ENCODE assay signal across 21 cellular contexts in the genomic region with DNA sequence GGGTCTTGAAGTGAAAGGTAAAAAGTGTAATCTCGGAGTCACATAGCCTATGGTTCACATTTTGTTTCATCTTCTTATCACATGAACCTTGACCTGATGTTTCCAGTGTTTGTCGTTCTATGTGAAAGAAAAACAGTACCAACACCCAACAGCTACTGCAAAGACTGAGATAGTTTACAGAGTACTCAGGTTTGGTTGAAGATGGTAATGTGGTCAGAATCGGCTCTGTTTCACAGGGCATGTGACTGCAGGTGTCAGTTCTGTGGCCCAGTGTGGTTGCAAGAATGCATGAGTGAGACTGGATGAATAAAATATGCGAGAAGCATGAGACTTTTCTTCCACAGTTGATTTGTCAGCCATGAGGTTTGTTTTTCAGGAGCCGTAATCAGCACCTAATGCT.
DNase-seq lines count a peak whose midpoint lies in the region; ATAC-seq, FAIRE-seq and TF ChIP-seq lines count a peak whose summit lies in the region.
"Had no signal": no experiment of that assay in that cellular context is flagged by ENCODE, and none has a peak within 500 bp of the region (broad histone marks: within the 10 kb centered on the region; RNA-seq: fewer than 3 reads in every experiment).

No MANE protein-coding gene starts in this region.

- 33% methylated on average over 3 of the region's 5 CpGs for WGBS in HepG2 (ENCODE audit: low lambda C conversion rate)

- TF ChIP-seq RAD21 in HepG2 (CRISPR knock-in tag; IDR thresholded peaks at IDR 0.05): no peak

- TF ChIP-seq CTCF in HepG2 (CRISPR knock-in tag; IDR thresholded peaks at IDR 0.05): no peak
- TF ChIP-seq CTCF in PC-9 (conservative IDR thresholded peaks at IDR 0.05): no peak

- no peaks in the 10 kb centered on the region for H3K36me3 ChIP-seq in CD8-positive, alpha-beta memory T cell (ENCODE audit: insufficient read depth, low read length)
- H3K36me3 ChIP-seq in HepG2 (replicated peaks in 1 of 2; ENCODE audit: control insufficient read depth in 1 of 2, insufficient read depth in 2 of 2, low read length in 2 of 2) (no peaks in the 10 kb centered on the region), PC-9 (ENCODE audit: low read depth) (no peaks in the 10 kb centered on the region)
- H3K36me3 ChIP-seq: BE2C, HAP-1 had no signal

- in situ Hi-C loops in HepG2 (cut with HindIII; ENCODE audit: extremely low pct_ligation_motif_present, low pct_unique_long_range_greater_than_20kb): no loop called here

- H3K4me2 ChIP-seq in HepG2 (ENCODE audit: low read depth, low read length) (peak overlapping the region; percentile 37), PC-9 (no peak overlapping the region)

- no peaks in the 10 kb centered on the region for H3K9me2 ChIP-seq in PC-9 (ENCODE audit: insufficient read depth)

- CTCF ChIA-PET in CD8-positive, alpha-beta memory T cell (lab: Charles Lee): interaction anchor here (1.4 kb wide), 1 partner anchor 45 kb away, joined by 3 read pairs; no protein-coding TSS in a partner anchor
- CTCF ChIA-PET in HepG2 (lab: Yijun Ruan, JAX; ENCODE audit: low intra/inter-chr PET ratio, low total read pairs) (no interaction called here), PC-9 (lab: Charles Lee) (no interaction called here)

- no peak overlapping the region for H3K9ac ChIP-seq in HepG2 (ENCODE audit: insufficient read depth, low read depth, low read length)
- H3K9ac ChIP-seq: GM23248 had no signal

- no peak overlapping the region for H3K27ac ChIP-seq in CD8-positive, alpha-beta memory T cell (ENCODE audit: low read depth, low read length)
- H3K27ac ChIP-seq in HepG2 (ENCODE audit: extremely low read length, insufficient read depth, low read length) (no peak overlapping the region), PC-9 (no peak overlapping the region)
- H3K27ac ChIP-seq: GM23248, HL-60 had no signal

- H3K79me2 ChIP-seq in HepG2 (ENCODE audit: insufficient read depth, low read length) (no peaks in the 10 kb centered on the region), PC-9 (ENCODE audit: low read depth) (no peaks in the 10 kb centered on the region)

- ATAC-seq in central memory CD8-positive, alpha-beta T cell (replicated peaks; ENCODE audit: extremely low read depth, poor library complexity, severe bottlenecking): peak; percentile 98
- ATAC-seq in HepG2: peak; percentile 75

- peak; percentile 40 for FAIRE-seq in HepG2 (lab: Jason Lieb, UNC)
- FAIRE-seq: A204.1, GM12892, GM18507 had no signal

- peaks cover 0 to 52% (median 0%) of the 10 kb centered on the region in 3 donors for H3K4me1 Mint-ChIP-seq in CD8-positive, alpha-beta memory T cell
- H3K4me1 Mint-ChIP-seq in central memory CD8-positive, alpha-beta T cell: peaks cover 57% of the 10 kb centered on the region
- no peaks in the 10 kb centered on the region for H3K4me1 Mint-ChIP-seq in activated T-helper 2 cell treated with anti-CD3 and anti-CD28 coated beads, Interferon-gamma antibody, Interleukin-2, Interleukin-4, amounts not matched to agents 10 μg/mL and 5 μg/mL and 100 μg/mL, durations not matched to agents 14 hours and 24 hours and 36 hours (ENCODE audit: low read depth)
- H3K4me1 Mint-ChIP-seq: CD4-positive, CD25-positive, alpha-beta regulatory T cell had no signal

- H3K27me3 ChIP-seq in CD8-positive, alpha-beta memory T cell (ENCODE audit: insufficient read depth, low read length, poor library complexity, severe bottlenecking): no peaks in the 10 kb centered on the region
- H3K27me3 ChIP-seq in HepG2 (ENCODE audit: control insufficient read depth in 1 of 2, insufficient read depth in 2 of 2, low read length in 2 of 2): no peaks in the 10 kb centered on the region
- no peaks in the 10 kb centered on the region for H3K27me3 ChIP-seq in PC-9 (ENCODE audit: insufficient read depth, low read depth)
- H3K27me3 ChIP-seq: BE2C had no signal

- H4K20me1 ChIP-seq in HepG2 (ENCODE audit: insufficient read depth, low read length) (no peaks in the 10 kb centered on the region), PC-9 (ENCODE audit: insufficient read depth) (no peaks in the 10 kb centered on the region)

- no peaks in the 10 kb centered on the region for H3K27me3 Mint-ChIP-seq in CD8-positive, alpha-beta memory T cell
- no peaks in the 10 kb centered on the region for H3K27me3 Mint-ChIP-seq in central memory CD8-positive, alpha-beta T cell
- H3K27me3 Mint-ChIP-seq in activated T-helper 2 cell treated with anti-CD3 and anti-CD28 coated beads, Interferon-gamma antibody, Interleukin-2, Interleukin-4, amounts not matched to agents 10 μg/mL and 5 μg/mL and 100 μg/mL, durations not matched to agents 14 hours and 24 hours and 36 hours (ENCODE audit: low read depth): no peaks in the 10 kb centered on the region
- H3K27me3 Mint-ChIP-seq: CD4-positive, CD25-positive, alpha-beta regulatory T cell had no signal

- TF ChIP-seq POLR2A in HepG2 (IDR thresholded peaks at IDR 0.05; ENCODE audit: insufficient read depth in 1 of 2, low read depth in 2 of 2, low read length in 2 of 2): no peak

- POLR2A ChIA-PET in CD8-positive, alpha-beta memory T cell (lab: Charles Lee): no interaction called here
- POLR2A ChIA-PET in HepG2 (lab: Yijun Ruan, JAX) (no interaction called here), PC-9 (lab: Charles Lee; ENCODE audit: unreplicated experiment) (no interaction called here)

- H3K36me3 Mint-ChIP-seq in CD8-positive, alpha-beta memory T cell: no peaks in the 10 kb centered on the region
- peaks cover 4% of the 10 kb centered on the region for H3K36me3 Mint-ChIP-seq in central memory CD8-positive, alpha-beta T cell (ENCODE audit: insufficient read depth)
- no peaks in the 10 kb centered on the region for H3K36me3 Mint-ChIP-seq in activated T-helper 2 cell treated with anti-CD3 and anti-CD28 coated beads, Interferon-gamma antibody, Interleukin-2, Interleukin-4, amounts not matched to agents 10 μg/mL and 5 μg/mL and 100 μg/mL, durations not matched to agents 14 hours and 24 hours and 36 hours (ENCODE audit: low read depth)
- H3K36me3 Mint-ChIP-seq: CD4-positive, CD25-positive, alpha-beta regulatory T cell had no signal

- no peak overlapping the region for H2AFZ ChIP-seq in HepG2 (ENCODE audit: low read length)
- no peak overlapping the region for H2AFZ ChIP-seq in PC-9
- H2AFZ ChIP-seq: GM23248 had no signal

- intact Hi-C loops in HepG2 (cut with micrococcal nuclease; ENCODE audit: unreplicated experiment) (loop anchor here (5.0 kb wide), 2 partner anchors 33 to 73 kb away; no protein-coding TSS in a partner anchor), PC-9 (cut with micrococcal nuclease; ENCODE audit: unreplicated experiment) (no loop called here)
- intact Hi-C loops in activated T-helper 2 cell treated with anti-CD3 and anti-CD28 coated beads, Interferon-gamma antibody, Interleukin-2, Interleukin-4, amounts not matched to agents 10 μg/mL and 5 μg/mL and 100 μg/mL, durations not matched to agents 14 hours and 24 hours and 36 hours (cut with micrococcal nuclease): no loop called here

- no peaks in the 10 kb centered on the region for H3F3A ChIP-seq in PC-9 (ENCODE audit: insufficient read depth, low read depth)

- H3K27ac Mint-ChIP-seq in CD8-positive, alpha-beta memory T cell: peak overlapping the region in 2 of 8 donors; percentile 59 to 87
- peak overlapping the region; percentile 90 for H3K27ac Mint-ChIP-seq in central memory CD8-positive, alpha-beta T cell (ENCODE audit: low read depth)
- H3K27ac Mint-ChIP-seq in activated T-helper 2 cell treated with anti-CD3 and anti-CD28 coated beads, Interferon-gamma antibody, Interleukin-2, Interleukin-4, amounts not matched to agents 10 μg/mL and 5 μg/mL and 100 μg/mL, durations not matched to agents 14 hours and 24 hours and 36 hours: no peak overlapping the region

- DNase-seq in CD8-positive, alpha-beta memory T cell: peak in 3 of 5 donors; percentile 2 to 68 (median 22)
- peak in 1 of 2 donors; percentile 66 for DNase-seq in central memory CD8-positive, alpha-beta T cell (ENCODE audit: low spot score in 2 of 2)
- DNase-seq in HepG2 (ENCODE audit: low spot score): peak; percentile 30
- DNase-seq in stimulated activated CD8-positive, alpha-beta memory T cell treated with anti-CD3 and anti-CD28 coated beads, Interleukin-4, amount 100 ng/mL, for 48 hours: peak; percentile 21
- no peak for DNase-seq in PC-9
- no peak for DNase-seq in stimulated activated CD4-positive, alpha-beta T cell treated with anti-CD3 and anti-CD28 coated beads, Interleukin-2, amount 100 ng/mL, for 48 hours
- no peak for DNase-seq in activated T-helper 2 cell treated with anti-CD3 and anti-CD28 coated beads, Interferon-gamma antibody, Interleukin-2, Interleukin-4, amounts not matched to agents 10 μg/mL and 5 μg/mL and 100 μg/mL, durations not matched to agents 14 hours and 24 hours and 36 hours (ENCODE audit: low spot score)
- DNase-seq: ACHN; BE2C; C1 segment of cervical spinal cord; CD4-positive, CD25-positive, alpha-beta regulatory T cell; DMS153; DMS79; GDM1; GM23248; IMR-90 had no signal

- TF ChIP-seq EP300 in HepG2 (IDR thresholded peaks at IDR 0.05; ENCODE audit: low read depth in 2 of 2, low read length in 2 of 2) (no peak), HepG2 (CRISPR knock-in tag; IDR thresholded peaks at IDR 0.05; ENCODE audit: borderline replicate concordance) (no peak)

- H3K9me3 Mint-ChIP-seq in CD8-positive, alpha-beta memory T cell: no peaks in the 10 kb centered on the region
- H3K9me3 Mint-ChIP-seq in central memory CD8-positive, alpha-beta T cell: no peaks in the 10 kb centered on the region
- no peaks in the 10 kb centered on the region for H3K9me3 Mint-ChIP-seq in activated T-helper 2 cell treated with anti-CD3 and anti-CD28 coated beads, Interferon-gamma antibody, Interleukin-2, Interleukin-4, amounts not matched to agents 10 μg/mL and 5 μg/mL and 100 μg/mL, durations not matched to agents 14 hours and 24 hours and 36 hours
- H3K9me3 Mint-ChIP-seq: CD4-positive, CD25-positive, alpha-beta regulatory T cell had no signal

- H3K4me3 Mint-ChIP-seq in CD8-positive, alpha-beta memory T cell: peak overlapping the region in 1 of 7 donors; percentile 56
- H3K4me3 Mint-ChIP-seq in central memory CD8-positive, alpha-beta T cell: peak overlapping the region; percentile 67
- no peak overlapping the region for H3K4me3 Mint-ChIP-seq in activated T-helper 2 cell treated with anti-CD3 and anti-CD28 coated beads, Interferon-gamma antibody, Interleukin-2, Interleukin-4, amounts not matched to agents 10 μg/mL and 5 μg/mL and 100 μg/mL, durations not matched to agents 14 hours and 24 hours and 36 hours (ENCODE audit: low read depth)
- H3K4me3 Mint-ChIP-seq: CD4-positive, CD25-positive, alpha-beta regulatory T cell had no signal

- H3K4me3 ChIP-seq in CD8-positive, alpha-beta memory T cell (ENCODE audit: low read length): no peak overlapping the region
- H3K4me3 ChIP-seq in HepG2 (replicated peaks in 1 of 3; ENCODE audit: insufficient read depth in 1 of 3, low read depth in 2 of 3, low read length in 3 of 3) (no peak overlapping the region), PC-9 (no peak overlapping the region)
- H3K4me3 ChIP-seq: GM23248, HAP-1 had no signal

- peaks cover 17% of the 10 kb centered on the region for H3K4me1 ChIP-seq in CD8-positive, alpha-beta memory T cell (ENCODE audit: insufficient read depth, low read length)
- H3K4me1 ChIP-seq in HepG2 (ENCODE audit: insufficient read depth, low read length) (peaks cover 34% of the 10 kb centered on the region), PC-9 (replicated peaks; ENCODE audit: insufficient read depth) (no peaks in the 10 kb centered on the region)
- H3K4me1 ChIP-seq: BE2C, HAP-1 had no signal

- BruUV-seq in HepG2 (replicated peaks; lab: Mats Ljungman, UMichigan) (no TSS peak), PC-9 (replicated peaks; lab: Mats Ljungman, UMichigan) (no TSS peak)

- no peaks in the 10 kb centered on the region for H3K9me3 ChIP-seq in CD8-positive, alpha-beta memory T cell (ENCODE audit: low read length)
- H3K9me3 ChIP-seq in HepG2 (ENCODE audit: low read length) (no peaks in the 10 kb centered on the region), PC-9 (ENCODE audit: insufficient read depth, low read depth) (no peaks in the 10 kb centered on the region)
- H3K9me3 ChIP-seq: BE2C, HAP-1 had no signal

Comparison
In these comparisons a context has a peak if more than half of its experiments do, and no peak if none do; other contexts are left out.
1. DNase-seq: peak in CD8-positive, alpha-beta memory T cell (3 of 5), HepG2 (single experiment) and stimulated activated CD8-positive, alpha-beta memory T cell treated with anti-CD3 and anti-CD28 coated beads, Interleukin-4, amount 100 ng/mL, for 48 hours (single experiment); none in PC-9 (0 of 2), stimulated activated CD4-positive, alpha-beta T cell treated with anti-CD3 and anti-CD28 coated beads, Interleukin-2, amount 100 ng/mL, for 48 hours (0 of 2) and activated T-helper 2 cell treated with anti-CD3 and anti-CD28 coated beads, Interferon-gamma antibody, Interleukin-2, Interleukin-4, amounts not matched to agents 10 μg/mL and 5 μg/mL and 100 μg/mL, durations not matched to agents 14 hours and 24 hours and 36 hours (single experiment).